In the genomic region with DNA sequence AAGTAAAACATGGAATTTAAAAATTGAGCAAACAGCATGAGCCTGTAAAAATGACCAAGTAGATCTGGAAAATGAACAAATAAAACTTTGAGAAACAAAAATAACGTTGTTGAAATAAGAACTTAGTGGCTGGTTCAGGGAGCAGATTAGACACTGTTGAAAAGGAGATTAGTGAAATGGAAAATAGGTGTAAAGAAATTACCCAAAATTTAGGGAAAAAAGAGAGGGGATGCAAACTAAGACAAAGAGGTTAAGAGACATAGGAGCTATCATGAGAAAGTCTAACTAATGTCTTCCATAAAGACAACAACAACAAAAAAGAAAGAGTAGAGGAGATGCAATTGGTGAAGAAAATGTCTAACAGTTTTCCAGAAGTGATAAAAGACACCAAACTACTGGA, we compare ENCODE assay signal across 27 cellular contexts. TPM values are rescaled to one million over a fixed set of nuclear protein-coding genes. Genes with fewer than 3 reads are reported as not detected.
"Had no signal": no experiment of that assay in that cellular context is flagged by ENCODE, and none has a peak within 500 bp of the region (broad histone marks: within the 10 kb centered on the region; RNA-seq: fewer than 3 reads in every experiment).

No MANE protein-coding gene starts in this region.

- FAIRE-seq: kidney, pancreas, small intestine had no signal

- DNase-seq: dermis blood vessel endothelial cell; effector memory CD4-positive, alpha-beta T cell; erythroblast; esophagus squamous epithelium; foreskin melanocyte; kidney; mucosa of descending colon; naive B cell; pancreas; right lobe of liver; small intestine; stimulated activated CD4-positive, alpha-beta T cell treated with anti-CD3 and anti-CD28 coated beads, Interleukin-15, amount 100 ng/mL, for 24 hours; stimulated activated CD4-positive, alpha-beta T cell treated with anti-CD3 and anti-CD28 coated beads, Interleukin-2, amount 100 ng/mL, for 48 hours; stimulated activated naive CD4-positive, alpha-beta T cell; stimulated activated naive CD8-positive, alpha-beta T cell treated with anti-CD3 and anti-CD28 coated beads, Interleukin-15, amount 100 ng/mL, for 72 hours; transverse colon; upper lobe of right lung; uterus had no signal

- ATAC-seq: left lobe of liver; mucosa of descending colon; natural killer cell treated with Interleukin-12 subunit alpha and Interleukin-12 subunit beta and Interleukin-15 and Interleukin-18, amount 100 ng/mL, for 72 hours; pancreas; right lobe of liver; stimulated activated naive CD8-positive, alpha-beta T cell treated with anti-CD3 and anti-CD28 coated beads, Interleukin-15, amount 100 ng/mL, for 72 hours; upper lobe of right lung had no signal

- H3K4me1 ChIP-seq: pancreas, right lobe of liver, suprapubic skin, upper lobe of right lung, uterus had no signal

- H3K9me3 ChIP-seq: neutrophil, pancreas had no signal

- H3K4me3 ChIP-seq: coronary artery, esophagus squamous epithelium, lung, mucosa of descending colon, pancreas, right lobe of liver, suprapubic skin, transverse colon, upper lobe of right lung, uterus had no signal

- H3K27me3 ChIP-seq: pancreas, right lobe of liver, suprapubic skin, transverse colon, upper lobe of right lung, uterus had no signal

- H3K27ac ChIP-seq: coronary artery, esophagus squamous epithelium, neutrophil, pancreas, right lobe of liver, suprapubic skin, transverse colon, upper lobe of right lung, uterus had no signal

- H3K36me3 ChIP-seq: esophagus squamous epithelium, neutrophil, pancreas, right lobe of liver, suprapubic skin, transverse colon, upper lobe of right lung, uterus had no signal

RNA-seq across cellular contexts. Expression of a gene that starts 29.0 kb away (rescaled TPM):
- total RNA-seq: liver; mesothelial cell of epicardium; natural killer cell treated with Interleukin-12 subunit alpha and Interleukin-12 subunit beta and Interleukin-15 and Interleukin-18, amount 100 ng/mL, for 72 hours; neural crest cell; upper lobe of right lung had no signal
